ENCODE assay signal across 7 cellular contexts in genomic region chr5:73448072-73448432, GRCh38. TPM values are rescaled to one million over a fixed set of nuclear protein-coding genes. Genes with fewer than 3 reads are reported as not detected.
DNase-seq lines count a peak whose midpoint lies in the region; ATAC-seq and TF ChIP-seq lines count a peak whose summit lies in the region.

No MANE protein-coding gene starts in this region.

- H3K27me3 Mint-ChIP-seq in activated T-helper 17 cell treated with anti-CD3 and anti-CD28 coated beads, Interleukin-2, amount 50 U/mL, for 72 hours: peaks cover 59% of the 10 kb centered on the region

- peak overlapping the region; percentile 66 for H3K4me3 Mint-ChIP-seq in activated T-helper 17 cell treated with anti-CD3 and anti-CD28 coated beads, Interleukin-2, amount 50 U/mL, for 72 hours

- ATAC-seq in HG03439 (IDR thresholded peaks at IDR 0.05; ENCODE audit: unreplicated experiment) (peak; percentile 32), esophagus mucosa (no peak)
- ATAC-seq in activated T-helper 17 cell treated with anti-CD3 and anti-CD28 coated beads, Interleukin-2, amount 50 U/mL, for 72 hours (replicated peaks): peak; percentile 38

- H3K9me3 Mint-ChIP-seq in activated T-helper 17 cell treated with anti-CD3 and anti-CD28 coated beads, Interleukin-2, amount 50 U/mL, for 72 hours: no peaks in the 10 kb centered on the region

- no peak overlapping the region for H3K27ac Mint-ChIP-seq in activated T-helper 17 cell treated with anti-CD3 and anti-CD28 coated beads, Interleukin-2, amount 50 U/mL, for 72 hours

- TF ChIP-seq CTCF in GM12875 (IDR thresholded peaks at IDR 0.05; ENCODE audit: borderline replicate concordance, insufficient read depth, low read depth, low read length): no peak
- no peak for TF ChIP-seq CTCF in kidney epithelial cell (IDR thresholded peaks at IDR 0.05; ENCODE audit: insufficient read depth, low read length, poor library complexity, severe bottlenecking)

- no peaks in the 10 kb centered on the region for H3K36me3 ChIP-seq in kidney epithelial cell (ENCODE audit: control insufficient read depth, insufficient read depth, low read length)

- H3K4me3 ChIP-seq in GM12875 (ENCODE audit: low read depth, low read length) (peak overlapping the region; percentile 10), kidney epithelial cell (ENCODE audit: low read depth, low read length) (peak overlapping the region; percentile 60)

- peaks cover 10% of the 10 kb centered on the region for H3K36me3 Mint-ChIP-seq in activated T-helper 17 cell treated with anti-CD3 and anti-CD28 coated beads, Interleukin-2, amount 50 U/mL, for 72 hours (ENCODE audit: low read depth)

- H3K4me1 Mint-ChIP-seq in activated T-helper 17 cell treated with anti-CD3 and anti-CD28 coated beads, Interleukin-2, amount 50 U/mL, for 72 hours: no peaks in the 10 kb centered on the region

- H3K27me3 ChIP-seq in kidney epithelial cell (ENCODE audit: control insufficient read depth, insufficient read depth, low read length): peaks cover 15% of the 10 kb centered on the region

- DNase-seq in kidney epithelial cell (ENCODE audit: low read depth): no peak
- no peak for DNase-seq in AML-193 (lab: John Stamatoyannopoulos, UW)
- no peak for DNase-seq in UCSD-AML1 (lab: John Stamatoyannopoulos, UW; ENCODE audit: unreplicated experiment)

RNA-seq across cellular contexts. Expression of gene FOXD1, which starts 0.5 kb away (rescaled TPM):
- total RNA-seq in activated T-helper 17 cell treated with anti-CD3 and anti-CD28 coated beads, Interleukin-2, amount 50 U/mL, for 72 hours: under 1 TPM in 1 of 2 donors, not detected in 1; 0.45 TPM
- total RNA-seq in kidney epithelial cell: 14.7 and 22.0 TPM in 2 replicates
- 0.88 TPM for total RNA-seq in esophagus mucosa

RNA-seq across cellular contexts. Expression of gene BTF3, which starts 50.2 kb away (rescaled TPM):
- 100 to 1,000 TPM; 887 to 907 TPM for total RNA-seq in activated T-helper 17 cell treated with anti-CD3 and anti-CD28 coated beads, Interleukin-2, amount 50 U/mL, for 72 hours
- total RNA-seq in kidney epithelial cell (668 and 708 TPM in 2 replicates), esophagus mucosa (764 TPM)
